ENCODE assay signal across 28 cellular contexts in genomic region chr4:163624727-163625126, GRCh38.
"Had no signal": no experiment of that assay in that cellular context is flagged by ENCODE, and none has a peak within 500 bp of the region (broad histone marks: within the 10 kb centered on the region; RNA-seq: fewer than 3 reads in every experiment).

No MANE protein-coding gene starts in this region.

- H3K36me3 ChIP-seq: ascending aorta, MG63, WERI-Rb-1 had no signal

- H3K4me1 Mint-ChIP-seq: central memory CD8-positive, alpha-beta T cell had no signal

- ATAC-seq: activated CD4-positive, alpha-beta T cell treated with anti-CD3 and anti-CD28 coated beads for 36 hours; activated CD8-positive, alpha-beta T cell treated with anti-CD3 and anti-CD28 coated beads, Interleukin-2, amount 10 ng/mL, durations not matched to agents 7 days and 5 days; activated naive CD8-positive, alpha-beta T cell treated with anti-CD3 and anti-CD28 coated beads, Interleukin-2, amount 50 U/mL, for 24 hours; body of pancreas; Panc1; Right ventricle myocardium inferior had no signal

- H3K27ac Mint-ChIP-seq: activated CD4-positive, alpha-beta T cell treated with anti-CD3 and anti-CD28 coated beads for 36 hours; activated CD8-positive, alpha-beta T cell treated with anti-CD3 and anti-CD28 coated beads, Interleukin-2, amount 10 ng/mL, durations not matched to agents 7 days and 5 days; activated naive CD4-positive, alpha-beta T cell treated with anti-CD3 and anti-CD28 coated beads for 36 hours; activated naive CD8-positive, alpha-beta T cell treated with anti-CD3 and anti-CD28 coated beads, Interleukin-2, amount 50 U/mL, for 24 hours had no signal

- H3K9me3 Mint-ChIP-seq: activated naive CD8-positive, alpha-beta T cell treated with anti-CD3 and anti-CD28 coated beads, Interleukin-2, amount 50 U/mL, for 24 hours; central memory CD8-positive, alpha-beta T cell had no signal

- DNase-seq: activated CD4-positive, alpha-beta T cell treated with anti-CD3 and anti-CD28 coated beads for 36 hours; activated CD4-positive, alpha-beta T cell treated with anti-CD3 and anti-CD28 coated beads, Interleukin-2, amount 50 U/mL, for 4 hours; activated CD8-positive, alpha-beta memory T cell treated with anti-CD3 and anti-CD28 coated beads, Interleukin-2, amount 50 U/mL, for 48 hours; activated CD8-positive, alpha-beta T cell treated with anti-CD3 and anti-CD28 coated beads, Interleukin-2, amount 10 ng/mL, durations not matched to agents 7 days and 5 days; activated gamma-delta T cell; activated naive CD4-positive, alpha-beta T cell treated with anti-CD3 and anti-CD28 coated beads for 36 hours; activated naive CD8-positive, alpha-beta T cell treated with anti-CD3 and anti-CD28 coated beads, Interleukin-2, amount 50 U/mL, for 24 hours; activated T-cell treated with anti-CD3 and anti-CD28 coated beads, Interleukin-2, amount 50 U/mL, for 1 hour; amniotic stem cell; body of pancreas; MG63; MV-4-11; NCI-H1105; NCI-H1436 treated with DMSO at 0.1 percent for 48 hours; NCI-H187; NCI-H2081; NCI-H510A treated with DMSO at 0.1 percent for 48 hours; NCI-H69; NK-92 treated with Interleukin-12 subunit alpha and Interleukin-12 subunit beta, amount 100 ng/mL, for 24 hours; OCI-M1; RPMI8226; T-helper 1 cell had no signal

- H3K4me1 ChIP-seq: ascending aorta, body of pancreas had no signal

- H3K27ac ChIP-seq: ascending aorta, body of pancreas, SK-N-MC, WERI-Rb-1 had no signal

- H3K4me3 ChIP-seq: ascending aorta, body of pancreas, MG63, SK-N-MC had no signal

- H3K27me3 Mint-ChIP-seq: activated CD4-positive, alpha-beta T cell treated with anti-CD3 and anti-CD28 coated beads for 36 hours; activated naive CD8-positive, alpha-beta T cell treated with anti-CD3 and anti-CD28 coated beads, Interleukin-2, amount 50 U/mL, for 24 hours had no signal

- H3K9me3 ChIP-seq: ascending aorta, body of pancreas, MG63 had no signal

- H3K4me3 Mint-ChIP-seq: activated CD4-positive, alpha-beta T cell treated with anti-CD3 and anti-CD28 coated beads for 36 hours; activated CD8-positive, alpha-beta T cell treated with anti-CD3 and anti-CD28 coated beads, Interleukin-2, amount 10 ng/mL, durations not matched to agents 7 days and 5 days; activated naive CD4-positive, alpha-beta T cell treated with anti-CD3 and anti-CD28 coated beads for 36 hours; activated naive CD8-positive, alpha-beta T cell treated with anti-CD3 and anti-CD28 coated beads, Interleukin-2, amount 50 U/mL, for 24 hours; central memory CD8-positive, alpha-beta T cell had no signal

- H3K27me3 ChIP-seq: ascending aorta, body of pancreas, MG63 had no signal
